ENCODE assay signal across 23 cellular contexts in the genomic region with DNA sequence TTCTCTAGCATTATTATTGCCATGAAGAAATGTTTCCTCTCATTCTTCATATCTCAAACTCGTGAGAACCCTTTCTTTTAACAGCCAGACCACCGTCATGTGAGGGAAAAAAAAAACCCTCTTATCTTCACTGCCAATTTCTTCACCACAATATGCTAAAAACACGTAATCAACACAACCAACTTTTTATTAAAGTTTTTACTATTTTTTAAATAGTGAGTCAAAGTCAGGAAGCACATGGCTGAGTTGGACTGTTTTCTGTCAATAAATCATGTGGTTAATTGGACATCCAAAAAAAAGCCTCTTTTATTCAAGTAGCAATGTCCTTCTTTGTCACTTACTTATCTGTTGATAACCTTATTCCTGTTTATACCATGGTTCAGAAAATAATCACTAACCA. TPM values are rescaled to one million over a fixed set of nuclear protein-coding genes. Genes with fewer than 3 reads are reported as not detected.
A peak's percentile ranks its signal among the peaks of the same experiment; 100 is the strongest.
DNase-seq lines count a peak whose midpoint lies in the region; ATAC-seq, FAIRE-seq and TF ChIP-seq lines count a peak whose summit lies in the region.
"Had no signal": no experiment of that assay in that cellular context is flagged by ENCODE, and none has a peak within 500 bp of the region (broad histone marks: within the 10 kb centered on the region; RNA-seq: fewer than 3 reads in every experiment).

No MANE protein-coding gene starts in this region.

- H3K4me2 ChIP-seq in HepG2 (ENCODE audit: low read depth, low read length) (no peak overlapping the region), endothelial cell of umbilical vein (ENCODE audit: insufficient read depth, low read length) (peak overlapping the region; percentile 38)

- H4K20me1 ChIP-seq in HepG2 (ENCODE audit: insufficient read depth, low read length) (no peaks in the 10 kb centered on the region), endothelial cell of umbilical vein (replicated peaks; ENCODE audit: control insufficient read depth, extremely low read depth, insufficient read depth, low read length) (no peaks in the 10 kb centered on the region)

- H3K79me2 ChIP-seq in HepG2 (ENCODE audit: insufficient read depth, low read length) (no peaks in the 10 kb centered on the region), endothelial cell of umbilical vein (ENCODE audit: control insufficient read depth, insufficient read depth, low read length) (no peaks in the 10 kb centered on the region)

- ATAC-seq in HepG2 (no peak), right lobe of liver (peak; percentile 33 to 62 (median 59))
- ATAC-seq: activated naive CD8-positive, alpha-beta T cell treated with anti-CD3 and anti-CD28 coated beads, Interleukin-2, amount 50 U/mL, for 24 hours; heart right ventricle; stimulated activated memory B cell treated with anti-CD40 and anti-IgM and Interleukin-4, amounts not matched to agents 10 μg/mL and 1 μg/mL and 100 μg/mL, for 72 hours had no signal

- H3K27me3 ChIP-seq in liver (ENCODE audit: control insufficient read depth in 4 of 4, insufficient read depth in 4 of 4, low read length in 3 of 4) (no peaks in the 10 kb centered on the region), HepG2 (ENCODE audit: control insufficient read depth in 1 of 2, insufficient read depth in 2 of 2, low read length in 2 of 2) (no peaks in the 10 kb centered on the region), endothelial cell of umbilical vein (ENCODE audit: control insufficient read depth in 2 of 2, insufficient read depth in 2 of 2, low read length in 2 of 2) (no peaks in the 10 kb centered on the region), right lobe of liver (no peaks in the 10 kb centered on the region)
- H3K27me3 ChIP-seq: BE2C, heart right ventricle had no signal

- no peaks in the 10 kb centered on the region for H3K36me3 ChIP-seq in liver (ENCODE audit: control insufficient read depth in 4 of 4, insufficient read depth in 3 of 4, low read depth in 1 of 4, low read length in 3 of 4)
- no peaks in the 10 kb centered on the region for H3K36me3 ChIP-seq in HepG2 (replicated peaks in 1 of 2; ENCODE audit: control insufficient read depth in 1 of 2, insufficient read depth in 2 of 2, low read length in 2 of 2)
- no peaks in the 10 kb centered on the region for H3K36me3 ChIP-seq in endothelial cell of umbilical vein (ENCODE audit: control insufficient read depth in 2 of 2, extremely low read depth in 1 of 2, insufficient read depth in 2 of 2, low read length in 2 of 2)
- H3K36me3 ChIP-seq in right lobe of liver, result no peaks in the 10 kb centered on the region
- H3K36me3 ChIP-seq: BE2C, heart right ventricle, left ventricle myocardium inferior, prostate gland, thoracic aorta had no signal

- dilution Hi-C loops in endothelial cell of umbilical vein (cut with MboI; ENCODE audit: extremely low pct_ligation_motif_present, low sequenced_read_pairs), result no loop called here

- WGBS in liver, result 63% methylated on average over 3 of the region's 3 CpGs
- 26% methylated on average over 3 of the region's 3 CpGs for WGBS in HepG2 (ENCODE audit: low lambda C conversion rate)
- WGBS in right lobe of liver (ENCODE audit: insufficient coverage, low coverage, low lambda C conversion rate, missing lambda C conversion rate), result 29% methylated on average over 3 of the region's 3 CpGs

- TF ChIP-seq CTCF in liver (IDR thresholded peaks at IDR 0.05; ENCODE audit: low read depth, low read length, missing input control), result no peak
- no peak for TF ChIP-seq CTCF in HepG2 (CRISPR knock-in tag; IDR thresholded peaks at IDR 0.05)
- TF ChIP-seq CTCF in endothelial cell of umbilical vein (IDR thresholded peaks at IDR 0.05; ENCODE audit: extremely low read depth in 1 of 2, insufficient read depth in 1 of 2, low read depth in 1 of 2, low read length in 2 of 2), result no peak
- no peak for TF ChIP-seq CTCF in right lobe of liver (IDR thresholded peaks at IDR 0.05)

- DNase-seq in HepG2 (ENCODE audit: low spot score) (no peak), endothelial cell of umbilical vein (ENCODE audit: low read depth, low spot score) (peak; percentile 90), right lobe of liver (no peak), MV-4-11 (lab: John Stamatoyannopoulos, UW) (no peak), SHP77 (lab: John Stamatoyannopoulos, UW) (no peak), T1000 (lab: John Stamatoyannopoulos, UW) (no peak), NCI-H748 (lab: John Stamatoyannopoulos, UW; ENCODE audit: unreplicated experiment) (no peak)
- DNase-seq: 8988T; activated CD4-positive, alpha-beta memory T cell treated with anti-CD3 and anti-CD28 coated beads, Interleukin-2, amount 10 ng/mL, durations not matched to agents 7 days and 5 days; activated gamma-delta T cell; activated naive CD8-positive, alpha-beta T cell treated with anti-CD3 and anti-CD28 coated beads, Interleukin-2, amount 50 U/mL, for 24 hours; BE2C; heart right ventricle; left ventricle myocardium inferior; NCI-H2081 treated with DMSO at 0.1 percent for 48 hours; NCI-H524; stimulated activated CD4-positive, alpha-beta T cell treated with anti-CD3 and anti-CD28 coated beads, Interleukin-2, amount 100 ng/mL, for 24 hours had no signal

- POLR2A ChIA-PET in HepG2 (lab: Yijun Ruan, JAX), result no interaction called here
- POLR2A ChIA-PET in endothelial cell of umbilical vein (lab: Charles Lee), result no interaction called here

- no peaks in the 10 kb centered on the region for H3K9me1 ChIP-seq in endothelial cell of umbilical vein (replicated peaks; ENCODE audit: control insufficient read depth, extremely low read depth, insufficient read depth, low read length)

- H3K27ac ChIP-seq in liver (ENCODE audit: low read depth in 1 of 2, low read length in 2 of 2) (no peak overlapping the region), HepG2 (ENCODE audit: extremely low read length, insufficient read depth, low read length) (no peak overlapping the region), endothelial cell of umbilical vein (ENCODE audit: insufficient read depth, low read depth, low read length) (peak overlapping the region; percentile 90), right lobe of liver (no peak overlapping the region)
- H3K27ac ChIP-seq: heart right ventricle, left ventricle myocardium inferior, prostate gland, RWPE1, thoracic aorta had no signal

- H3K9ac ChIP-seq in liver (ENCODE audit: low read depth in 1 of 2, low read length in 2 of 2) (no peak overlapping the region), HepG2 (ENCODE audit: insufficient read depth, low read depth, low read length) (no peak overlapping the region), endothelial cell of umbilical vein (replicated peaks; ENCODE audit: extremely low read depth, insufficient read depth, low read length) (peak overlapping the region; percentile 77)

- TF ChIP-seq RAD21 in liver (IDR thresholded peaks at IDR 0.05) (peak in 1 of 2 donors; percentile 20), HepG2 (CRISPR knock-in tag; IDR thresholded peaks at IDR 0.05) (no peak)

- intact Hi-C loops in HepG2 (cut with micrococcal nuclease; ENCODE audit: unreplicated experiment), result no loop called here
- intact Hi-C loops in endothelial cell of umbilical vein (cut with micrococcal nuclease), result loop anchor here (1.0 to 5.0 kb wide), 3 partner anchors 120 to 377 kb away; no protein-coding TSS in a partner anchor
- intact Hi-C loops in right lobe of liver (cut with DNase I), result no loop called here

- CTCF ChIA-PET in HepG2 (lab: Yijun Ruan, JAX; ENCODE audit: low intra/inter-chr PET ratio, low total read pairs) (no interaction called here), endothelial cell of umbilical vein (lab: Charles Lee) (interaction anchor here (1.1 kb wide), 2 partner anchors 12 to 101 kb away, joined by 5 read pairs; a partner anchor contains a TSS)

- H3K4me3 ChIP-seq in liver (ENCODE audit: low read depth in 1 of 3, low read length in 3 of 3) (no peak overlapping the region), HepG2 (replicated peaks in 1 of 3; ENCODE audit: insufficient read depth in 1 of 3, low read depth in 2 of 3, low read length in 3 of 3) (no peak overlapping the region), endothelial cell of umbilical vein (replicated peaks in 1 of 3; ENCODE audit: insufficient read depth in 1 of 3, low read depth in 1 of 3, low read length in 3 of 3) (no peak overlapping the region), right lobe of liver (no peak overlapping the region)
- H3K4me3 ChIP-seq: heart right ventricle, left ventricle myocardium inferior, prostate gland, thoracic aorta had no signal

- H2AFZ ChIP-seq in HepG2 (ENCODE audit: low read length) (no peak overlapping the region), endothelial cell of umbilical vein (ENCODE audit: low read depth, low read length) (peak overlapping the region; percentile 67)

- TF ChIP-seq EP300 in HepG2 (IDR thresholded peaks at IDR 0.05; ENCODE audit: low read depth in 2 of 2, low read length in 2 of 2) (no peak), HepG2 (CRISPR knock-in tag; IDR thresholded peaks at IDR 0.05; ENCODE audit: borderline replicate concordance) (no peak)

- BruUV-seq in HepG2 (replicated peaks; lab: Mats Ljungman, UMichigan) (no TSS peak), endothelial cell of umbilical vein (replicated peaks; lab: Mats Ljungman, UMichigan) (no TSS peak)

- H3K9me3 ChIP-seq in liver (ENCODE audit: control insufficient read depth in 4 of 4, low read length in 3 of 4) (peaks cover 0 to 2% (median 0%) of the 10 kb centered on the region in 4 donors), HepG2 (ENCODE audit: low read length) (no peaks in the 10 kb centered on the region), endothelial cell of umbilical vein (replicated peaks; ENCODE audit: control insufficient read depth, insufficient read depth, low read length) (no peaks in the 10 kb centered on the region), right lobe of liver (no peaks in the 10 kb centered on the region)
- H3K9me3 ChIP-seq: BE2C, prostate gland, thoracic aorta had no signal

- H3K4me1 ChIP-seq in liver (ENCODE audit: control insufficient read depth in 4 of 4, insufficient read depth in 4 of 4, low read length in 3 of 4) (no peaks in the 10 kb centered on the region), HepG2 (ENCODE audit: insufficient read depth, low read length) (0 out of 2 replicates have a peak, but pooled peaks cover 18% of the 10 kb centered on the region), endothelial cell of umbilical vein (ENCODE audit: control insufficient read depth, extremely low read depth, insufficient read depth, low read length) (peaks cover 31% of the 10 kb centered on the region), right lobe of liver (no peaks in the 10 kb centered on the region)
- H3K4me1 ChIP-seq: BE2C, heart right ventricle, left ventricle myocardium inferior, prostate gland had no signal

- in situ Hi-C loops in HepG2 (cut with HindIII; ENCODE audit: extremely low pct_ligation_motif_present, low pct_unique_long_range_greater_than_20kb), result no loop called here

- TF ChIP-seq POLR2A in HepG2 (IDR thresholded peaks at IDR 0.05; ENCODE audit: insufficient read depth in 1 of 2, low read depth in 2 of 2, low read length in 2 of 2) (no peak), endothelial cell of umbilical vein (IDR thresholded peaks at IDR 0.05; ENCODE audit: low read depth, low read length) (no peak), right lobe of liver (IDR thresholded peaks at IDR 0.05) (no peak)

- FAIRE-seq in HepG2 (lab: Jason Lieb, UNC), result no peak
- FAIRE-seq in endothelial cell of umbilical vein (lab: Jason Lieb, UNC), result peak; percentile 59
- FAIRE-seq: GM19239 had no signal

RNA-seq across cellular contexts. Expression of a gene that starts 55.9 kb away (rescaled TPM):
- total RNA-seq in liver, result under 1 TPM; 0.17 to 0.61 TPM
- polyA plus RNA-seq in liver, result under 1 TPM in 1 of 2 donors, not detected in 1; 0.17 TPM
- total RNA-seq in HepG2 (2016; rRNA removed; fragmentation: Illumina TruSeq; extraction: Trizol), result 0.18 TPM in 2 replicates
- not detected in 2 replicates for total RNA-seq in HepG2 (2016; cell fraction: cytosol; rRNA removed; fragmentation: Illumina TruSeq; extraction: Trizol; ENCODE audit: low read depth)
- total RNA-seq in HepG2 (2016; cell fraction: insoluble cytoplasmic fraction; rRNA removed; fragmentation: Illumina TruSeq; extraction: Trizol), result 0.28 and 0.41 TPM in 2 replicates
- 0.38 and 0.43 TPM in 2 replicates for total RNA-seq in HepG2 (2016; cell fraction: membrane; rRNA removed; fragmentation: Illumina TruSeq; extraction: Trizol)
- not detected in 2 replicates for total RNA-seq in HepG2 (2016; cell fraction: nucleus; rRNA removed; fragmentation: Illumina TruSeq; extraction: Trizol)
- 0.09 TPM in 1 of 2 replicates, not detected in the other for polyA plus RNA-seq in HepG2 (2011; rRNA removed)
- polyA plus RNA-seq in HepG2 (2011; cell fraction: cytosol; rRNA removed), result 0.10 TPM in 1 of 2 replicates, not detected in the other
- polyA plus RNA-seq in HepG2 (2011; cell fraction: nucleus; rRNA removed), result not detected in 2 replicates
- polyA plus RNA-seq in HepG2 (2012), result 0.20 and 0.40 TPM in 2 replicates
- polyA plus RNA-seq in HepG2 (2016; cell fraction: cytosol; fragmentation: Illumina TruSeq; extraction: Trizol; ENCODE audit: low read depth), result 0.15 and 0.22 TPM in 2 replicates
- polyA plus RNA-seq in HepG2 (2016; cell fraction: insoluble cytoplasmic fraction; fragmentation: Illumina TruSeq; extraction: Trizol; ENCODE audit: low read depth), result 0.16 and 0.52 TPM in 2 replicates
- polyA plus RNA-seq in HepG2 (2016; cell fraction: membrane; fragmentation: Illumina TruSeq; extraction: Trizol; ENCODE audit: low read depth), result 0.20 and 0.31 TPM in 2 replicates
- polyA plus RNA-seq in HepG2 (2016; cell fraction: nucleus; fragmentation: Illumina TruSeq; extraction: Trizol; ENCODE audit: insufficient read depth, low read depth), result not detected in 2 replicates
- polyA minus RNA-seq in HepG2 (2011; rRNA and poly(A)+ RNA removed; ENCODE audit: low replicate concordance), result not detected in 2 replicates
- not detected in 2 replicates for polyA minus RNA-seq in HepG2 (2011; cell fraction: cytosol; rRNA and poly(A)+ RNA removed)
- not detected in 2 replicates for polyA minus RNA-seq in HepG2 (2011; cell fraction: nucleus; rRNA and poly(A)+ RNA removed)
- total RNA-seq in endothelial cell of umbilical vein, result 3.9 and 4.8 TPM in 2 replicates
- polyA plus RNA-seq in endothelial cell of umbilical vein, result 0.65 and 1.2 TPM in 2 replicates
- polyA plus RNA-seq in endothelial cell of umbilical vein (2011; cell fraction: cytosol; rRNA removed), result 1.3 TPM in 2 replicates
- 0.74 TPM in 2 replicates for polyA plus RNA-seq in endothelial cell of umbilical vein (2011; cell fraction: nucleus; rRNA removed)
- polyA plus RNA-seq in endothelial cell of umbilical vein (2012), result 2.1 and 2.4 TPM in 2 replicates
- 0.75 and 1.5 TPM in 2 replicates for polyA minus RNA-seq in endothelial cell of umbilical vein
- not detected for polyA minus RNA-seq in endothelial cell of umbilical vein (2011; cell fraction: cytosol; rRNA and poly(A)+ RNA removed)
- polyA minus RNA-seq in endothelial cell of umbilical vein (2011; cell fraction: nucleus; rRNA and poly(A)+ RNA removed), result 1.2 and 2.1 TPM in 2 replicates
- total RNA-seq in right lobe of liver, result under 1 TPM in 3 of 6 experiments, not detected in 3; 0.40 to 0.68 (median 0.47) TPM
